In genomic region chr1:89262643-89263042, GRCh38 we compare ENCODE assay signal across 1 cellular context.
TF ChIP-seq lines count a peak whose summit lies in the region.

No MANE protein-coding gene starts in this region.

TF ChIP-seq in H1, 55 proteins besides CTCF, POLR2A, EP300 and RAD21 (continued from another document):
- TF ChIP-seq CTBP2 (IDR thresholded peaks at IDR 0.05; ENCODE audit: borderline replicate concordance, insufficient read depth, insufficient read length, low read length) (no peak), E2F6 (IDR thresholded peaks at IDR 0.05) (no peak), POU5F1 (IDR thresholded peaks at IDR 0.05; ENCODE audit: low read depth, low read length) (no peak), SAP30 (IDR thresholded peaks at IDR 0.05; ENCODE audit: insufficient read depth, insufficient replicate concordance, low read length) (no peak), CHD1 (IDR thresholded peaks at IDR 0.05; ENCODE audit: low read depth, low read length) (no peak)
